Comparison of ENCODE assay signal across 1 cellular context in the genomic region with DNA sequence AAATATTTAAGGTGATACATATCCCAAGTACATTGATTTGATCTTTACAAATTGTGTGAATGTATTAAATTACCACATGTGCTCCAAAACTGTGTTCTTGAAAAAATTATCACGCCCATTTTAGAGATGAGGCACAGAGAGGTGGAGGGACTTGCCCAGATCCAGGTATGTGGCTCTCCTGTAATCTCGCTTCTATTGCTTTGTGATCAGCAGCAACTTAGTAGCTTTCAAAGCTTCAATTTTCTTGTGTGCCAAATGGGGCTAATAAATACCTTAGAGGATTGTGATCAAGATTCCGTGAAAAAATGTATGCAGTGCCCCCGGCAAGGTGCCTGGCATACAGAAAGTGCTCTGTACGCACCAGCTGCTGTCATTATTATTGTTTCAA.
TF ChIP-seq lines count a peak whose summit lies in the region.

No MANE protein-coding gene starts in this region.

TF ChIP-seq in SK-N-SH, 30 proteins besides CTCF, POLR2A, EP300 and RAD21 (continued from another document):
- TF ChIP-seq REST (IDR thresholded peaks at IDR 0.05; ENCODE audit: low read depth, low read length) = no peak
- no peak for TF ChIP-seq NRF1 (IDR thresholded peaks at IDR 0.05; ENCODE audit: low read depth, low read length)
- TF ChIP-seq MEF2A (IDR thresholded peaks at IDR 0.05; ENCODE audit: borderline replicate concordance, low read depth) = no peak
- TF ChIP-seq FOXM1 (IDR thresholded peaks at IDR 0.05; ENCODE audit: low read depth) = no peak
- TF ChIP-seq POLR2AphosphoS5 (IDR thresholded peaks at IDR 0.05; ENCODE audit: low read depth, low read length) = no peak
- no peak for TF ChIP-seq NFIC (IDR thresholded peaks at IDR 0.05; ENCODE audit: borderline replicate concordance)
- no peak for TF ChIP-seq ZBTB33 (IDR thresholded peaks at IDR 0.05; ENCODE audit: borderline replicate concordance, low read depth)
- TF ChIP-seq FOSL2 (IDR thresholded peaks at IDR 0.05; ENCODE audit: borderline replicate concordance, low read depth) = no peak
